Comparison of ENCODE assay signal across 11 cellular contexts in the genomic region with DNA sequence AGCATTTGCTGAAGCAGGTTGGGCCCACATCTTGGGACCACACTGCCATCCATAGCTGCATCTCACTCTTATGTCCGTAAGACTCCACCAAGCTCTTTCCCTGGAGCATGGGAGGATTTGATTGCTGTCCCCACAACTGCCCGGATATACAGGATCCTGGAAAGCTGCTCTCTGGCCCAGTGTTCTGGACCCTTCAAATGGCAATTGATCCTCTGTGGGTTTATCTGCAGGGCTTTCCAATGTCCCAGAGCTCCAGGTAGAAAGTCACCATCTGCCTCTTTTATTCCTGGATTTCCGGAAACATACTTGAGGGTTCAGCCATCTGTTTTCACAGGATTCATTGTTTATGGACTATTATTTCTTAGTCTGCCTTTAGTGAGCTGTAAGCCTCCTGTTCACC.
DNase-seq lines count a peak whose midpoint lies in the region; ATAC-seq and TF ChIP-seq lines count a peak whose summit lies in the region.
"Had no signal": no experiment of that assay in that cellular context is flagged by ENCODE, and none has a peak within 500 bp of the region (broad histone marks: within the 10 kb centered on the region; RNA-seq: fewer than 3 reads in every experiment).

No MANE protein-coding gene starts in this region.

- DNase-seq in NCI-H2171 (lab: John Stamatoyannopoulos, UW) (peak; percentile 40), NCI-H2171 treated with DMSO at 0.1 percent for 48 hours (lab: John Stamatoyannopoulos, UW) (no peak), right cardiac atrium (no peak), heart left ventricle (no peak), WERI-Rb-1 (peak; percentile 62), NCI-H2107 treated with DMSO at 0.1 percent for 48 hours (lab: John Stamatoyannopoulos, UW; ENCODE audit: unreplicated experiment) (no peak)
- DNase-seq in activated effector memory CD4-positive, alpha-beta T cell treated with anti-CD3 and anti-CD28 coated beads, Interleukin-2, amount 50 U/mL, for 16 hours = no peak
- DNase-seq: Calu3; CD8-positive, alpha-beta T cell; H9 had no signal

- H3K27ac ChIP-seq in right cardiac atrium (ENCODE audit: low read length) (peak overlapping the region; percentile 2), heart left ventricle (peak overlapping the region in 4 of 12 donors; percentile 14 to 90 (median 62)), WERI-Rb-1 (peak overlapping the region; percentile 73)
- H3K27ac ChIP-seq: BLaER1 treated with 17β-estradiol and CSF1 and Interleukin-3, amounts not matched to agents 10 nM and 100 nM had no signal

- TF ChIP-seq CTCF in heart left ventricle (IDR thresholded peaks at IDR 0.05) (no peak), WERI-Rb-1 (IDR thresholded peaks at IDR 0.05; ENCODE audit: low read depth, low read length) (no peak)

- H3K9me3 ChIP-seq in right cardiac atrium (ENCODE audit: control insufficient read depth, low read length) (no peaks in the 10 kb centered on the region), heart left ventricle (no peaks in the 10 kb centered on the region), WERI-Rb-1 (ENCODE audit: severe bottlenecking) (no peaks in the 10 kb centered on the region)
- H3K9me3 ChIP-seq: BLaER1 treated with 17β-estradiol and CSF1 and Interleukin-3, amounts not matched to agents 10 nM and 100 nM had no signal

- intact Hi-C loops in right cardiac atrium (cut with DNase I) = no loop called here
- intact Hi-C loops in heart left ventricle (cut with DNase I) = no loop called here

- 94% methylated on average over 3 of the region's 3 CpGs for WGBS in right cardiac atrium
- 95 to 97% (median 96%) methylated on average over 3 of the region's 3 CpGs for WGBS in heart left ventricle, 4 donors

- TF ChIP-seq POLR2A in heart left ventricle (IDR thresholded peaks at IDR 0.05) = no peak

- H3K36me3 ChIP-seq in heart left ventricle (no peaks in the 10 kb centered on the region), WERI-Rb-1 (no peaks in the 10 kb centered on the region)
- H3K36me3 ChIP-seq: BLaER1 treated with 17β-estradiol and CSF1 and Interleukin-3, amounts not matched to agents 10 nM and 100 nM had no signal

- ATAC-seq in right cardiac atrium (no peak), heart left ventricle (no peak)
- ATAC-seq: CD8-positive, alpha-beta T cell had no signal

- H3K27me3 ChIP-seq in right cardiac atrium (ENCODE audit: control insufficient read depth, insufficient read depth) (no peaks in the 10 kb centered on the region), heart left ventricle (no peaks in the 10 kb centered on the region), WERI-Rb-1 (ENCODE audit: insufficient read depth, low read depth, severe bottlenecking) (no peaks in the 10 kb centered on the region)
- H3K27me3 ChIP-seq: BLaER1 treated with 17β-estradiol and CSF1 and Interleukin-3, amounts not matched to agents 10 nM and 100 nM had no signal

- H3K4me3 ChIP-seq in right cardiac atrium (ENCODE audit: low read length) = no peak overlapping the region
- H3K4me3 ChIP-seq in heart left ventricle = no peak overlapping the region
- no peak overlapping the region for H3K4me3 ChIP-seq in WERI-Rb-1 (ENCODE audit: low read depth, low read length)
- H3K4me3 ChIP-seq: BLaER1 treated with 17β-estradiol and CSF1 and Interleukin-3, amounts not matched to agents 10 nM and 100 nM had no signal

- H3K4me1 ChIP-seq in right cardiac atrium (ENCODE audit: control insufficient read depth, insufficient read depth, low read length) (peaks cover 3% of the 10 kb centered on the region), heart left ventricle (peaks cover 0 to 58% (median 25%) of the 10 kb centered on the region in 12 donors)

Comparison
In these comparisons a context has a peak if more than half of its experiments do, and no peak if none do; other contexts are left out.
1. DNase-seq: peak in NCI-H2171 (single experiment) and WERI-Rb-1 (single experiment); none in NCI-H2171 treated with DMSO at 0.1 percent for 48 hours (single experiment), right cardiac atrium (0 of 3), heart left ventricle (0 of 5), NCI-H2107 treated with DMSO at 0.1 percent for 48 hours (single experiment) and activated effector memory CD4-positive, alpha-beta T cell treated with anti-CD3 and anti-CD28 coated beads, Interleukin-2, amount 50 U/mL, for 16 hours (single experiment).